In the genomic region with DNA sequence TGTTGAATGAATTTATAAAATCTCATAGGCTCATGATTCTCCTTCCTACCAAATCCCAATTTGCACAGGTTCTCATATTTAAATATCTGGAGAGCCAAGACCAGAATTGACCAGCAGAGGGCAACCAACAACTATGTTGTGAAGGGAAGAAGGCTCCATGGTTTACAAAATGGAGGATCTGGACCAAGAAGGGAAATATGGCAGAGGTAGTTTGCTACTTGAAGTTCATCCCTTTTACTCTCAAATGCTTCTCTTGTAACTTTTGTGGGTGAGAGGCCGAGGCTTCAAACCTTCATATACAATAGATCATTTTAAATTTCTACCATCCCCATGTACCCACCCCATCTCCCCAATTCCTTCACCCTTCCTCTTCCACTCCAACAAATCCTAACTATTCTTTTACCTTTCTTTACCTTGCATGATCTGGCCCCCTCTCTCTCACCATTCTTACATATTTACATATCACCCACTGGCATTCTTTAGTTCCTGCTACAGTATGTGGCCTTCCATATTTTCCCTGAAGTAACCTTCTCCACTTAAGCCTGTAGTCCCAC, we compare ENCODE assay signal across 1 cellular context.
TF ChIP-seq lines count a peak whose summit lies in the region.

No MANE protein-coding gene starts in this region.

TF ChIP-seq in GM12878, 131 proteins besides CTCF, POLR2A, EP300 and RAD21:
- peak; percentile 41; the same call in 1 of the 2 replicates for TF ChIP-seq NBN (IDR thresholded peaks at IDR 0.05)
- 0 out of 2 replicates have a peak, but pooled peaks have one; percentile 23 for TF ChIP-seq MLLT1 (IDR thresholded peaks at IDR 0.05)
- TF ChIP-seq YY1 (IDR thresholded peaks at IDR 0.05; ENCODE audit: low read depth, low read length) = peak; percentile 96
- no peak for TF ChIP-seq KDM1A (IDR thresholded peaks at IDR 0.05; ENCODE audit: borderline replicate concordance)
- peak; percentile 86 for TF ChIP-seq TAF1 (IDR thresholded peaks at IDR 0.05; ENCODE audit: borderline replicate concordance, low read depth, low read length)
- TF ChIP-seq, protein P1, sequence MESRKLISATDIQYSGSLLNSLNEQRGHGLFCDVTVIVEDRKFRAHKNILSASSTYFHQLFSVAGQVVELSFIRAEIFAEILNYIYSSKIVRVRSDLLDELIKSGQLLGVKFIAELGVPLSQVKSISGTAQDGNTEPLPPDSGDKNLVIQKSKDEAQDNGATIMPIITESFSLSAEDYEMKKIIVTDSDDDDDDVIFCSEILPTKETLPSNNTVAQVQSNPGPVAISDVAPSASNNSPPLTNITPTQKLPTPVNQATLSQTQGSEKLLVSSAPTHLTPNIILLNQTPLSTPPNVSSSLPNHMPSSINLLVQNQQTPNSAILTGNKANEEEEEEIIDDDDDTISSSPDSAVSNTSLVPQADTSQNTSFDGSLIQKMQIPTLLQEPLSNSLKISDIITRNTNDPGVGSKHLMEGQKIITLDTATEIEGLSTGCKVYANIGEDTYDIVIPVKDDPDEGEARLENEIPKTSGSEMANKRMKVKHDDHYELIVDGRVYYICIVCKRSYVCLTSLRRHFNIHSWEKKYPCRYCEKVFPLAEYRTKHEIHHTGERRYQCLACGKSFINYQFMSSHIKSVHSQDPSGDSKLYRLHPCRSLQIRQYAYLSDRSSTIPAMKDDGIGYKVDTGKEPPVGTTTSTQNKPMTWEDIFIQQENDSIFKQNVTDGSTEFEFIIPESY (IDR thresholded peaks at IDR 0.05) = peak; percentile 10; the same call in 1 of the 2 replicates
- TF ChIP-seq IKZF2 (IDR thresholded peaks at IDR 0.05) = peak; percentile 10 to 29; a peak in 1 of 4 replicates
- peak; percentile 46; the same call in 1 of the 2 replicates for TF ChIP-seq POLR2AphosphoS5 (IDR thresholded peaks at IDR 0.05; ENCODE audit: low read length)
- peak; percentile 70 for TF ChIP-seq RELA (IDR thresholded peaks at IDR 0.05; ENCODE audit: borderline replicate concordance, partially characterized antibody)
- no peak for TF ChIP-seq NR2C1 (IDR thresholded peaks at IDR 0.05)
- TF ChIP-seq POU2F2 (IDR thresholded peaks at IDR 0.05; ENCODE audit: borderline replicate concordance, low read depth, low read length) = peak; percentile 62; the same call in 1 of the 3 replicates
- peak; percentile 77 for TF ChIP-seq SMC3 (IDR thresholded peaks at IDR 0.05; ENCODE audit: borderline replicate concordance, low read length)
- peak; percentile 38 for TF ChIP-seq SKIL (IDR thresholded peaks at IDR 0.05; ENCODE audit: low read depth, poor library complexity, severe bottlenecking)
- TF ChIP-seq HDGF (IDR thresholded peaks at IDR 0.05) = peak; percentile 79; the same call in 1 of the 2 replicates
- TF ChIP-seq RELB (IDR thresholded peaks at IDR 0.05; ENCODE audit: low read depth) = peak; percentile 78
- TF ChIP-seq ZNF24 (IDR thresholded peaks at IDR 0.05) = no peak
- peak; percentile 52; the same call in 1 of the 2 replicates for TF ChIP-seq RB1 (IDR thresholded peaks at IDR 0.05; ENCODE audit: borderline replicate concordance)
- no peak for TF ChIP-seq CBFB (IDR thresholded peaks at IDR 0.05; ENCODE audit: low read depth)
TF ChIP-seq in GM12878: peak in this region for 14.
